8 cellular contexts compared by ENCODE assay signal in genomic region chr6:38639498-38640215, GRCh38. TPM values are rescaled to one million over a fixed set of nuclear protein-coding genes. Genes with fewer than 3 reads are reported as not detected.
DNase-seq lines count a peak whose midpoint lies in the region; ATAC-seq, FAIRE-seq and TF ChIP-seq lines count a peak whose summit lies in the region.

BTBD9 (minus strand) TSS chr6:38639929.

- H3K27ac ChIP-seq in ascending aorta (peak within 1 kb of the TSS; percentile 90 to 93), hepatocyte (peak within 1 kb of the TSS; percentile 98)

- peak within 1 kb of the TSS; percentile 98 for H2AFZ ChIP-seq in hepatocyte

- H3K36me3 ChIP-seq in ascending aorta: no peaks in the 10 kb centered on the region
- H3K36me3 ChIP-seq in hepatocyte (replicated peaks; ENCODE audit: insufficient read depth, low read depth): no peaks in the 10 kb centered on the region

- H3K9me2 ChIP-seq in hepatocyte (replicated peaks; ENCODE audit: insufficient read depth): no peaks in the 10 kb centered on the region

- peak; percentile 72 for ATAC-seq in HG02610 (IDR thresholded peaks at IDR 0.05; ENCODE audit: unreplicated experiment)

- H3K4me1 ChIP-seq in ascending aorta (peaks cover 10 to 11% of the 10 kb centered on the region in 2 donors), hepatocyte (ENCODE audit: insufficient read depth) (peaks cover 11% of the 10 kb centered on the region)

- peak; percentile 100 for FAIRE-seq in GM12891 (lab: Jason Lieb, UNC)

- TF ChIP-seq CTCF in ascending aorta (IDR thresholded peaks at IDR 0.05) (no peak), hepatocyte (IDR thresholded peaks at IDR 0.05; ENCODE audit: poor library complexity) (no peak)

- H3K9me3 ChIP-seq in ascending aorta (no peaks in the 10 kb centered on the region), hepatocyte (ENCODE audit: low read depth) (no peaks in the 10 kb centered on the region)

- peak; percentile 55; the same call in 1 of the 2 replicates for TF ChIP-seq POLR2A in GM12891 (IDR thresholded peaks at IDR 0.05; ENCODE audit: low read depth, low read length)

- WGBS in hepatocyte (ENCODE audit: low lambda C conversion rate, missing lambda C conversion rate): under 1% methylated on average over 46 of the region's 82 CpGs

- no peaks in the 10 kb centered on the region for H4K20me1 ChIP-seq in hepatocyte (ENCODE audit: insufficient read depth, poor library complexity, severe bottlenecking)

- H3K4me3 ChIP-seq in ascending aorta: peak within 1 kb of the TSS; percentile 83 to 84
- H3K4me3 ChIP-seq in hepatocyte: peak within 1 kb of the TSS; percentile 94

- intact Hi-C loops in T-helper 2 cell treated with Interferon-gamma antibody and Interleukin-4, amounts not matched to agents 100 ng/mL and 5 ng/mL, for 36 hours (cut with micrococcal nuclease): loop anchor here (1.0 to 5.0 kb wide), 4 partner anchors 33 to 473 kb away; partner anchors contain the start of gene GLO1
- intact Hi-C loops in ascending aorta (cut with DNase I): loop anchor here (1.0 kb wide), 2 partner anchors 27 to 64 kb away; partner anchors contain the start of gene GLO1

- H3K27me3 ChIP-seq in ascending aorta (no peaks in the 10 kb centered on the region), hepatocyte (no peaks in the 10 kb centered on the region)

- peaks cover 51% of the 10 kb centered on the region for H3K79me2 ChIP-seq in hepatocyte

- peak within 1 kb of the TSS; percentile 88 for H3K4me2 ChIP-seq in hepatocyte

- DNase-seq in GM12891 (ENCODE audit: insufficient read length, low spot score): peak; percentile 74
- peak; percentile 76 for DNase-seq in NCI-H1092 treated with DMSO at 0.1 percent for 48 hours (lab: John Stamatoyannopoulos, UW)
- DNase-seq in ascending aorta (ENCODE audit: low spot score in 2 of 2): peak; percentile 29 to 90
- peak; percentile 92 for DNase-seq in hepatocyte (ENCODE audit: low spot score)
- DNase-seq in retina: peak; percentile 98
- DNase-seq in OCI-M2 (lab: John Stamatoyannopoulos, UW; ENCODE audit: unreplicated experiment): no peak

TF ChIP-seq in GM12891, 5 proteins besides CTCF, POLR2A, EP300 and RAD21:
- no peak for TF ChIP-seq SPI1 (IDR thresholded peaks at IDR 0.05; ENCODE audit: low read depth, low read length)
- TF ChIP-seq PAX5 (IDR thresholded peaks at IDR 0.05; ENCODE audit: insufficient read depth, low read length, severe bottlenecking): no peak
- TF ChIP-seq TAF1 (IDR thresholded peaks at IDR 0.05; ENCODE audit: low read depth, low read length): 0 out of 2 replicates have a peak, but pooled peaks have one; percentile 12
- peak; percentile 76 for TF ChIP-seq POLR2AphosphoS5 (IDR thresholded peaks at IDR 0.05; ENCODE audit: low read depth, low read length)
- 0 out of 2 replicates have a peak, but pooled peaks have one; percentile 8 for TF ChIP-seq POU2F2 (IDR thresholded peaks at IDR 0.05; ENCODE audit: low read depth, low read length)
TF ChIP-seq in GM12891: peak in this region for 3.

RNA-seq across cellular contexts. Expression of gene BTBD9, which starts in this region (rescaled TPM):
- polyA plus RNA-seq in GM12891 (2012; ENCODE audit: low read depth, missing spikeins): 2.4 TPM
- 17.2 and 18.8 TPM in 2 replicates for total RNA-seq in T-helper 2 cell treated with Interferon-gamma antibody and Interleukin-4, amounts not matched to agents 100 ng/mL and 5 ng/mL, for 36 hours
- total RNA-seq in ascending aorta: 9.9 TPM
- total RNA-seq in hepatocyte: 17.0 and 27.1 TPM in 2 replicates
- 11.3 and 13.0 TPM in 2 replicates for polyA plus RNA-seq in hepatocyte
